In the genomic region with DNA sequence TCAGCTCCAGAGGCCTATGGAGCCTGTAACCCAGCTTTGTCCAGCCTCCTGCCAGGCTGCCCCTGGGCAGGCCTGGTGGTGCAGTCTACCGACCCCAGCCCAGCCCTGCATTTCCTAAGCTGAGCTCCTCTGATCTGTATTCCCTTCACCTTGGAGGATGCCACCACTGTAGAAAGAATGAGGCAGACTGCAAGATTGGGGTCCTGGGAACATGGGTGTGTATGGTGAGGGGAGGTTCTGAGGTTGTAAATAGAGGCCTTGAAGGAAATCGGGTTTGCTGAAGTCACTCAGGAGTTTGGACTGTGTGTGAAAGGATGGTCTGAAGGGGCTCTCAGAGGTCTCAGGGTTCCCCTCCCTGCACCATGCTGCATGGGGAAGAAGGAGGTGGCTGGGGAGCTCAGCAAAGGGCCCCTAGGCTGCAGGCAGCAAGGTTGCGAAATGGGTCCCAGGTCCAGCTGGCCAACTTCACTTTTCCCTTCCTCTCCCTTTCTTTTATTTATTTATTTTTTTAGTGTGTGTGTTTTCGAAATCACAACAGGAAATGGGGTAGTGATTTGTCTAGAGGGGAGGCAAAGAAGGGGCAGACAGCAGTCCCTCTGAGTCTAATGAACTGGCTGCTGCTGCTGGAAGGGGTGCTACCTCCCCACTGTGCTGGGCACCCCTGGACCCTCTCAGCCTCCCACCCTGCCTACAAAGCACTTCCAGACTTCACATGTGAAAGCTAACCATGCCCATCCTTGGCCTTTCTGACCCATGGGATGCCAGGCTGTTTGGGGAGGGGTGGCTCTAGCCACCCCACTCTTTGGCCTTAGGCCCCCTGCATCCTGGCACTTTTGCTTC, we compare ENCODE assay signal across 11 cellular contexts. TPM values are rescaled to one million over a fixed set of nuclear protein-coding genes. Genes with fewer than 3 reads are reported as not detected.
DNase-seq lines count a peak whose midpoint lies in the region; ATAC-seq and TF ChIP-seq lines count a peak whose summit lies in the region.
"Had no signal": no experiment of that assay in that cellular context is flagged by ENCODE, and none has a peak within 500 bp of the region (broad histone marks: within the 10 kb centered on the region; RNA-seq: fewer than 3 reads in every experiment).

No MANE protein-coding gene starts in this region.

- peak overlapping the region; percentile 65 to 94 (median 82) for H3K27ac ChIP-seq in esophagus squamous epithelium

- H3K9me3 ChIP-seq in esophagus squamous epithelium = no peaks in the 10 kb centered on the region

- peak overlapping the region; percentile 98 to 100 (median 99) for H3K27ac Mint-ChIP-seq in nephron
- no peak overlapping the region for H3K27ac Mint-ChIP-seq in activated CD8-positive, alpha-beta memory T cell treated with anti-CD3 and anti-CD28 coated beads, Interleukin-2, amount 10 ng/mL, durations not matched to agents 7 days and 5 days
- no peak overlapping the region for H3K27ac Mint-ChIP-seq in activated CD8-positive, alpha-beta T cell treated with anti-CD3 and anti-CD28 coated beads, Interleukin-2, amount 10 ng/mL, durations not matched to agents 7 days and 5 days
- H3K27ac Mint-ChIP-seq: B cell had no signal

- DNase-seq in Right ventricle myocardium inferior (ENCODE audit: missing footprints) = peak; percentile 83
- no peak for DNase-seq in cardiac septum (ENCODE audit: low spot score)
- DNase-seq in esophagus squamous epithelium (lab: John Stamatoyannopoulos, UW) = no peak
- no peak for DNase-seq in activated CD8-positive, alpha-beta memory T cell treated with anti-CD3 and anti-CD28 coated beads, Interleukin-2, amount 10 ng/mL, durations not matched to agents 7 days and 5 days
- no peak for DNase-seq in HuH-7.5 (ENCODE audit: low spot score)
- no peak for DNase-seq in activated CD8-positive, alpha-beta T cell treated with anti-CD3 and anti-CD28 coated beads, Interleukin-2, amount 10 ng/mL, durations not matched to agents 7 days and 5 days
- DNase-seq: NCI-H1930 had no signal

- no peaks in the 10 kb centered on the region for H3K27me3 ChIP-seq in esophagus squamous epithelium

- peaks cover 92% of the 10 kb centered on the region for H3K4me1 Mint-ChIP-seq in nephron
- H3K4me1 Mint-ChIP-seq in activated CD8-positive, alpha-beta memory T cell treated with anti-CD3 and anti-CD28 coated beads, Interleukin-2, amount 10 ng/mL, durations not matched to agents 7 days and 5 days = no peaks in the 10 kb centered on the region
- peaks cover 2% of the 10 kb centered on the region for H3K4me1 Mint-ChIP-seq in activated CD8-positive, alpha-beta T cell treated with anti-CD3 and anti-CD28 coated beads, Interleukin-2, amount 10 ng/mL, durations not matched to agents 7 days and 5 days (ENCODE audit: low read depth)
- H3K4me1 Mint-ChIP-seq: B cell had no signal

- WGBS in esophagus squamous epithelium, 2 donors = 66 to 68% methylated on average over 3 to 4 of the region's 4 CpGs

- peaks cover 31 to 90% (median 69%) of the 10 kb centered on the region in 3 donors for H3K4me1 ChIP-seq in esophagus squamous epithelium

- peak overlapping the region in 1 of 4 donors; percentile 17 for H3K4me3 ChIP-seq in esophagus squamous epithelium

- ATAC-seq in Right ventricle myocardium inferior = peak; percentile 64
- ATAC-seq in activated CD8-positive, alpha-beta memory T cell treated with anti-CD3 and anti-CD28 coated beads, Interleukin-2, amount 10 ng/mL, durations not matched to agents 7 days and 5 days = no peak
- no peak for ATAC-seq in GM19397 (IDR thresholded peaks at IDR 0.05; ENCODE audit: unreplicated experiment)
- no peak for ATAC-seq in activated CD8-positive, alpha-beta T cell treated with anti-CD3 and anti-CD28 coated beads, Interleukin-2, amount 10 ng/mL, durations not matched to agents 7 days and 5 days

- H3K36me3 ChIP-seq in esophagus squamous epithelium = peaks cover 9 to 81% (median 9%) of the 10 kb centered on the region in 3 donors

- CTCF ChIA-PET in activated CD8-positive, alpha-beta memory T cell treated with anti-CD3 and anti-CD28 coated beads, Interleukin-2, amount 10 ng/mL, durations not matched to agents 7 days and 5 days (lab: Charles Lee) = interaction anchor here (3.5 kb wide), 1 partner anchor 24 kb away, joined by 14 read pairs; no protein-coding TSS in a partner anchor
- CTCF ChIA-PET in activated CD8-positive, alpha-beta T cell treated with anti-CD3 and anti-CD28 coated beads, Interleukin-2, amount 10 ng/mL, durations not matched to agents 7 days and 5 days (lab: Charles Lee) = interaction anchor here (0.9 kb wide), 1 partner anchor 25 kb away, joined by 5 read pairs; no protein-coding TSS in a partner anchor

- POLR2A ChIA-PET in activated CD8-positive, alpha-beta T cell treated with anti-CD3 and anti-CD28 coated beads, Interleukin-2, amount 10 ng/mL, durations not matched to agents 7 days and 5 days (lab: Charles Lee) = no interaction called here

- intact Hi-C loops in Right ventricle myocardium inferior (cut with DNase I) (loop anchor here (2.0 kb wide), 1 partner anchor 22 kb away; no protein-coding TSS in a partner anchor), cardiac septum (cut with DNase I) (no loop called here), esophagus squamous epithelium (cut with DNase I) (no loop called here)

- no peaks in the 10 kb centered on the region for H3K9me3 Mint-ChIP-seq in nephron
- no peaks in the 10 kb centered on the region for H3K9me3 Mint-ChIP-seq in activated CD8-positive, alpha-beta memory T cell treated with anti-CD3 and anti-CD28 coated beads, Interleukin-2, amount 10 ng/mL, durations not matched to agents 7 days and 5 days (ENCODE audit: low read depth)
- no peaks in the 10 kb centered on the region for H3K9me3 Mint-ChIP-seq in activated CD8-positive, alpha-beta T cell treated with anti-CD3 and anti-CD28 coated beads, Interleukin-2, amount 10 ng/mL, durations not matched to agents 7 days and 5 days (ENCODE audit: insufficient read depth)

- H3K36me3 Mint-ChIP-seq in nephron (ENCODE audit: low read depth) = peaks cover 68% of the 10 kb centered on the region
- no peaks in the 10 kb centered on the region for H3K36me3 Mint-ChIP-seq in activated CD8-positive, alpha-beta memory T cell treated with anti-CD3 and anti-CD28 coated beads, Interleukin-2, amount 10 ng/mL, durations not matched to agents 7 days and 5 days
- H3K36me3 Mint-ChIP-seq in activated CD8-positive, alpha-beta T cell treated with anti-CD3 and anti-CD28 coated beads, Interleukin-2, amount 10 ng/mL, durations not matched to agents 7 days and 5 days (ENCODE audit: low read depth) = no peaks in the 10 kb centered on the region

- TF ChIP-seq CTCF in esophagus squamous epithelium (IDR thresholded peaks at IDR 0.05) = no peak
- TF ChIP-seq CTCF in nephron (IDR thresholded peaks at IDR 0.05; ENCODE audit: unreplicated experiment in 3 of 3) = no peak

- no peaks in the 10 kb centered on the region for H3K27me3 Mint-ChIP-seq in nephron (ENCODE audit: low read depth)
- no peaks in the 10 kb centered on the region for H3K27me3 Mint-ChIP-seq in activated CD8-positive, alpha-beta memory T cell treated with anti-CD3 and anti-CD28 coated beads, Interleukin-2, amount 10 ng/mL, durations not matched to agents 7 days and 5 days
- H3K27me3 Mint-ChIP-seq in activated CD8-positive, alpha-beta T cell treated with anti-CD3 and anti-CD28 coated beads, Interleukin-2, amount 10 ng/mL, durations not matched to agents 7 days and 5 days (ENCODE audit: low read depth) = no peaks in the 10 kb centered on the region
- H3K27me3 Mint-ChIP-seq: B cell had no signal

- TF ChIP-seq POLR2A in esophagus squamous epithelium (IDR thresholded peaks at IDR 0.05) = no peak

- peak overlapping the region; percentile 55 to 82 (median 79) for H3K4me3 Mint-ChIP-seq in nephron
- no peak overlapping the region for H3K4me3 Mint-ChIP-seq in activated CD8-positive, alpha-beta memory T cell treated with anti-CD3 and anti-CD28 coated beads, Interleukin-2, amount 10 ng/mL, durations not matched to agents 7 days and 5 days
- H3K4me3 Mint-ChIP-seq in activated CD8-positive, alpha-beta T cell treated with anti-CD3 and anti-CD28 coated beads, Interleukin-2, amount 10 ng/mL, durations not matched to agents 7 days and 5 days = no peak overlapping the region
- H3K4me3 Mint-ChIP-seq: B cell had no signal

RNA-seq across cellular contexts. Expression of a gene that starts 1.3 kb away (rescaled TPM):
- total RNA-seq in Right ventricle myocardium inferior = not detected
- not detected for total RNA-seq in cardiac septum
- not detected for total RNA-seq in esophagus squamous epithelium
- not detected for total RNA-seq in activated CD8-positive, alpha-beta memory T cell treated with anti-CD3 and anti-CD28 coated beads, Interleukin-2, amount 10 ng/mL, durations not matched to agents 7 days and 5 days
- not detected for total RNA-seq in activated CD8-positive, alpha-beta T cell treated with anti-CD3 and anti-CD28 coated beads, Interleukin-2, amount 10 ng/mL, durations not matched to agents 7 days and 5 days
- total RNA-seq: B cell, lung microvascular endothelial cell had no signal

RNA-seq across cellular contexts. Expression of a gene that starts 20.4 kb away (rescaled TPM):
- 143 TPM for total RNA-seq in Right ventricle myocardium inferior
- 103 TPM for total RNA-seq in cardiac septum
- 100 to 1,000 TPM in 1 of 4 donors, 10 to 100 TPM in 3; 60.8 to 147 (median 81.9) TPM for total RNA-seq in esophagus squamous epithelium
- total RNA-seq in activated CD8-positive, alpha-beta memory T cell treated with anti-CD3 and anti-CD28 coated beads, Interleukin-2, amount 10 ng/mL, durations not matched to agents 7 days and 5 days = under 1 TPM; 0.33 to 0.85 TPM
- under 1 TPM; 0.39 to 0.40 TPM for total RNA-seq in activated CD8-positive, alpha-beta T cell treated with anti-CD3 and anti-CD28 coated beads, Interleukin-2, amount 10 ng/mL, durations not matched to agents 7 days and 5 days

RNA-seq across cellular contexts. Expression of a gene that starts 37.5 kb away (rescaled TPM):
- total RNA-seq in Right ventricle myocardium inferior (58.3 TPM), cardiac septum (42.1 TPM), esophagus squamous epithelium (100 to 1,000 TPM in 2 of 4 donors, 10 to 100 TPM in 2; 72.7 to 138 (median 102) TPM)
- 100 to 1,000 TPM in 1 of 2 experiments, 10 to 100 TPM in 1; 99.1 to 104 TPM for total RNA-seq in activated CD8-positive, alpha-beta memory T cell treated with anti-CD3 and anti-CD28 coated beads, Interleukin-2, amount 10 ng/mL, durations not matched to agents 7 days and 5 days
- total RNA-seq in activated CD8-positive, alpha-beta T cell treated with anti-CD3 and anti-CD28 coated beads, Interleukin-2, amount 10 ng/mL, durations not matched to agents 7 days and 5 days = 100 to 1,000 TPM; 189 TPM

RNA-seq across cellular contexts. Expression of a gene that starts 59.8 kb away (rescaled TPM):
- total RNA-seq in Right ventricle myocardium inferior (9.8 TPM), cardiac septum (37.9 TPM), esophagus squamous epithelium (10 to 100 TPM in 3 of 4 donors, 1 to 10 TPM in 1; 9.1 to 25.2 (median 13.3) TPM)
- 10 to 100 TPM in 1 of 2 experiments, 1 to 10 TPM in 1; 10.0 to 31.1 TPM for total RNA-seq in activated CD8-positive, alpha-beta memory T cell treated with anti-CD3 and anti-CD28 coated beads, Interleukin-2, amount 10 ng/mL, durations not matched to agents 7 days and 5 days
- total RNA-seq in activated CD8-positive, alpha-beta T cell treated with anti-CD3 and anti-CD28 coated beads, Interleukin-2, amount 10 ng/mL, durations not matched to agents 7 days and 5 days = 10 to 100 TPM; 12.9 to 13.7 TPM

Comparison
In these comparisons a context has a peak if more than half of its experiments do, and no peak if none do; other contexts are left out.
1. H3K27ac Mint-ChIP-seq: peak in nephron (3 of 3); none in activated CD8-positive, alpha-beta memory T cell treated with anti-CD3 and anti-CD28 coated beads, Interleukin-2, amount 10 ng/mL, durations not matched to agents 7 days and 5 days (single experiment) and activated CD8-positive, alpha-beta T cell treated with anti-CD3 and anti-CD28 coated beads, Interleukin-2, amount 10 ng/mL, durations not matched to agents 7 days and 5 days (single experiment).
2. H3K4me3 Mint-ChIP-seq: peak in nephron (3 of 3); none in activated CD8-positive, alpha-beta memory T cell treated with anti-CD3 and anti-CD28 coated beads, Interleukin-2, amount 10 ng/mL, durations not matched to agents 7 days and 5 days (single experiment) and activated CD8-positive, alpha-beta T cell treated with anti-CD3 and anti-CD28 coated beads, Interleukin-2, amount 10 ng/mL, durations not matched to agents 7 days and 5 days (single experiment).
3. RNA of a gene that starts 20.4 kb away (total RNA-seq): 143 TPM in Right ventricle myocardium inferior (single experiment), 103 TPM in cardiac septum (single experiment) and 60.8 to 147 TPM in esophagus squamous epithelium; 0.33 to 0.85 TPM in activated CD8-positive, alpha-beta memory T cell treated with anti-CD3 and anti-CD28 coated beads, Interleukin-2, amount 10 ng/mL, durations not matched to agents 7 days and 5 days and 0.39 to 0.40 TPM in activated CD8-positive, alpha-beta T cell treated with anti-CD3 and anti-CD28 coated beads, Interleukin-2, amount 10 ng/mL, durations not matched to agents 7 days and 5 days; every median in the first group is over 10 times any median in the second.